In the genomic region with DNA sequence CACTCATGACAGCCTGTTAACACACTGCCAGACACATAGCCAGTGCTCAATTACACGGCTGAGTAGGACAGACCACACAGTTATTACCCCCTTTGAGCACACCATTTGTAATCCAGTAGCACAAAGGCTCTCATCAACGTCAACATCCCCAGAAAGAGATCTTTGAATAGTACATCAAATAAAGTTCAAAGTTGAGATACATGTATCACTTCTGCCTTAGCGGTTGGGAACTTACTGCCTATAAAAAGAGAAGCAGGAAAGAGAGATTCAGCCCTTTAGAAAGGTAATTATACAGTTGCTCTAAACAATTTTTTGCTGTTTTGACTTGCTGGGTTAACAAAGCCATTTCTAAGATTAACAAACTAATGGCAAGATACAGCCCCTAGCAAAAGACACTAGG, we compare ENCODE assay signal across 22 cellular contexts.
"Had no signal": no experiment of that assay in that cellular context is flagged by ENCODE, and none has a peak within 500 bp of the region (broad histone marks: within the 10 kb centered on the region; RNA-seq: fewer than 3 reads in every experiment).

No MANE protein-coding gene starts in this region.

- H3K9ac ChIP-seq: parathyroid adenoma had no signal

- H3K9me3 ChIP-seq: gastrocnemius medialis, mucosa of descending colon, neutrophil, right lobe of liver, suprapubic skin, transverse colon, upper lobe of right lung, vagina had no signal

- DNase-seq: cortex of kidney; effector memory CD8-positive, alpha-beta T cell; foreskin fibroblast; gastrocnemius medialis; head of caudate nucleus; kidney; mucosa of descending colon; naive B cell; right lobe of liver; small intestine; stimulated activated CD4-positive, alpha-beta T cell treated with anti-CD3 and anti-CD28 coated beads, Interleukin-15, amount 100 ng/mL, for 24 hours; stimulated activated CD4-positive, alpha-beta T cell treated with anti-CD3 and anti-CD28 coated beads, Interleukin-2, amount 100 ng/mL, for 48 hours; stimulated activated naive B cell treated with anti-CD40 and anti-IgM and Interleukin-4, amounts not matched to agents 10 μg/mL and 1 μg/mL and 100 μg/mL, for 72 hours; transverse colon; upper lobe of right lung had no signal

- H3K79me2 ChIP-seq: parathyroid adenoma had no signal

- H3K4me1 ChIP-seq: gastrocnemius medialis, parathyroid adenoma, right lobe of liver, suprapubic skin, transverse colon, upper lobe of right lung, vagina had no signal

- H3K27ac ChIP-seq: gastrocnemius medialis, neutrophil, parathyroid adenoma, right lobe of liver, suprapubic skin, transverse colon, upper lobe of right lung, vagina had no signal

- H3K27me3 ChIP-seq: gastrocnemius medialis, neutrophil, right lobe of liver, suprapubic skin, transverse colon, upper lobe of right lung, vagina had no signal

- H3K4me3 ChIP-seq: gastrocnemius medialis, lung, mucosa of descending colon, right lobe of liver, suprapubic skin, transverse colon, upper lobe of right lung, vagina had no signal

- H2AFZ ChIP-seq: parathyroid adenoma had no signal

- FAIRE-seq: kidney, small intestine had no signal

- ATAC-seq: effector memory CD8-positive, alpha-beta T cell; gastrocnemius medialis; left lobe of liver; mucosa of descending colon; natural killer cell treated with Interleukin-12 subunit alpha and Interleukin-12 subunit beta and Interleukin-15 and Interleukin-18, amount 100 ng/mL, for 72 hours; right lobe of liver; stimulated activated naive B cell treated with anti-CD40 and anti-IgM and Interleukin-4, amounts not matched to agents 10 μg/mL and 1 μg/mL and 100 μg/mL, for 72 hours; upper lobe of right lung had no signal
